In genomic region chr1:205636138-205636530, GRCh38 we compare ENCODE assay signal across 1 cellular context. TPM values are rescaled to one million over a fixed set of nuclear protein-coding genes. Genes with fewer than 3 reads are reported as not detected.
"Had no signal": no experiment of that assay in that cellular context is flagged by ENCODE, and none has a peak within 500 bp of the region (broad histone marks: within the 10 kb centered on the region; RNA-seq: fewer than 3 reads in every experiment).

No MANE protein-coding gene starts in this region.

RNA-seq across cellular contexts. Expression of gene SLC45A3, which starts 44.2 kb away (rescaled TPM):
- polyA plus RNA-seq: naive thymus-derived CD8-positive, alpha-beta T cell had no signal
